7 cellular contexts compared by ENCODE assay signal in genomic region chr3:63818282-63819150, GRCh38. TPM values are rescaled to one million over a fixed set of nuclear protein-coding genes. Genes with fewer than 3 reads are reported as not detected.
DNase-seq lines count a peak whose midpoint lies in the region; ATAC-seq, FAIRE-seq and TF ChIP-seq lines count a peak whose summit lies in the region.

No MANE protein-coding gene starts in this region.

- DNase-seq in GM12891 (ENCODE audit: insufficient read length, low spot score), result peak; percentile 8
- DNase-seq in NCI-H2081 (lab: John Stamatoyannopoulos, UW), result peak; percentile 11 to 53
- DNase-seq in activated B cell treated with CpG ODN at 0.5 μM for 24 hours, result peak; percentile 21
- DNase-seq in central memory CD4-positive, alpha-beta T cell, result peak; percentile 35
- DNase-seq in left kidney (ENCODE audit: low read depth, low spot score), result peak; percentile 74
- DNase-seq in stimulated activated CD4-positive, alpha-beta T cell treated with anti-CD3 and anti-CD28 coated beads, TNF-alpha, amount 100 ng/mL, for 24 hours (ENCODE audit: low read depth in 3 of 3), result peak; percentile 21 to 42 (median 34)

- no peaks in the 10 kb centered on the region for H3K27me3 Mint-ChIP-seq in activated B cell treated with CpG ODN at 0.5 μM for 24 hours

- CTCF ChIA-PET in activated B cell treated with CpG ODN at 0.5 μM for 24 hours (lab: Charles Lee), result interaction anchor here (0.7 to 3.4 kb wide), 13 partner anchors 10 to 1488 kb away, joined by 3 to 25 read pairs (median 4); no protein-coding TSS in a partner anchor

- POLR2A ChIA-PET in activated B cell treated with CpG ODN at 0.5 μM for 24 hours (lab: Charles Lee), result no interaction called here

- intact Hi-C loops in activated B cell treated with CpG ODN at 0.5 μM for 24 hours (cut with micrococcal nuclease), result loop anchor here (1.0 to 5.0 kb wide), 4 partner anchors 175 to 1616 kb away; no protein-coding TSS in a partner anchor

- H3K9me3 Mint-ChIP-seq in activated B cell treated with CpG ODN at 0.5 μM for 24 hours, result no peaks in the 10 kb centered on the region

- no peaks in the 10 kb centered on the region for H3K36me3 Mint-ChIP-seq in activated B cell treated with CpG ODN at 0.5 μM for 24 hours (ENCODE audit: low read depth)

- ATAC-seq in HG02623 (IDR thresholded peaks at IDR 0.05; ENCODE audit: unreplicated experiment), result peak; percentile 72
- ATAC-seq in activated B cell treated with CpG ODN at 0.5 μM for 24 hours (ENCODE audit: low read depth), result peak; percentile 31

- no peak overlapping the region for H3K27ac Mint-ChIP-seq in activated B cell treated with CpG ODN at 0.5 μM for 24 hours

- no peak for TF ChIP-seq POLR2A in GM12891 (IDR thresholded peaks at IDR 0.05; ENCODE audit: low read depth, low read length)

- H3K4me3 Mint-ChIP-seq in activated B cell treated with CpG ODN at 0.5 μM for 24 hours, result no peak overlapping the region

- no peaks in the 10 kb centered on the region for H3K4me1 Mint-ChIP-seq in activated B cell treated with CpG ODN at 0.5 μM for 24 hours

- TF ChIP-seq CTCF in activated B cell treated with CpG ODN at 0.5 μM for 24 hours (IDR thresholded peaks at IDR 0.05), result peak; percentile 43

- peak; percentile 88 for FAIRE-seq in GM12891 (lab: Jason Lieb, UNC)

TF ChIP-seq in GM12891, 5 proteins besides CTCF, POLR2A, EP300 and RAD21:
- TF ChIP-seq TAF1 (IDR thresholded peaks at IDR 0.05; ENCODE audit: low read depth, low read length) (no peak), PAX5 (IDR thresholded peaks at IDR 0.05; ENCODE audit: insufficient read depth, low read length, severe bottlenecking) (no peak), SPI1 (IDR thresholded peaks at IDR 0.05; ENCODE audit: low read depth, low read length) (no peak), POU2F2 (IDR thresholded peaks at IDR 0.05; ENCODE audit: low read depth, low read length) (no peak)

RNA-seq across cellular contexts. Expression of gene C3orf49, which starts 0.6 kb away (rescaled TPM):
- polyA plus RNA-seq in GM12891 (2012; ENCODE audit: low read depth, missing spikeins), result not detected
- not detected in 2 replicates for total RNA-seq in activated B cell treated with CpG ODN at 0.5 μM for 24 hours

RNA-seq across cellular contexts. Expression of gene THOC7, which starts 45.1 kb away (rescaled TPM):
- 95.4 TPM for polyA plus RNA-seq in GM12891 (2012; ENCODE audit: low read depth, missing spikeins)
- total RNA-seq in activated B cell treated with CpG ODN at 0.5 μM for 24 hours, result 50.2 and 53.8 TPM in 2 replicates

RNA-seq across cellular contexts. Expression of gene ATXN7, which starts 45.2 kb away (rescaled TPM):
- 4.7 TPM for polyA plus RNA-seq in GM12891 (2012; ENCODE audit: low read depth, missing spikeins)
- 45.2 and 46.7 TPM in 2 replicates for total RNA-seq in activated B cell treated with CpG ODN at 0.5 μM for 24 hours

Comparison
In these comparisons a context has a peak if more than half of its experiments do, and no peak if none do; other contexts are left out.
1. Peak in every context shown above with its lines: DNase-seq and ATAC-seq.
2. DNase-seq: peak in every context shown above with its lines; median percentile 74 in left kidney; 35 in central memory CD4-positive, alpha-beta T cell; 34 in stimulated activated CD4-positive, alpha-beta T cell treated with anti-CD3 and anti-CD28 coated beads, TNF-alpha, amount 100 ng/mL, for 24 hours; 32 in NCI-H2081; 21 in activated B cell treated with CpG ODN at 0.5 μM for 24 hours; 8 in GM12891.